Comparison of ENCODE assay signal across 20 cellular contexts in genomic region chrY:23198908-23199307, GRCh38. TPM values are rescaled to one million over a fixed set of nuclear protein-coding genes. Genes with fewer than 3 reads are reported as not detected.
"Had no signal": no experiment of that assay in that cellular context is flagged by ENCODE, and none has a peak within 500 bp of the region (broad histone marks: within the 10 kb centered on the region; RNA-seq: fewer than 3 reads in every experiment).

A gene with protein sequence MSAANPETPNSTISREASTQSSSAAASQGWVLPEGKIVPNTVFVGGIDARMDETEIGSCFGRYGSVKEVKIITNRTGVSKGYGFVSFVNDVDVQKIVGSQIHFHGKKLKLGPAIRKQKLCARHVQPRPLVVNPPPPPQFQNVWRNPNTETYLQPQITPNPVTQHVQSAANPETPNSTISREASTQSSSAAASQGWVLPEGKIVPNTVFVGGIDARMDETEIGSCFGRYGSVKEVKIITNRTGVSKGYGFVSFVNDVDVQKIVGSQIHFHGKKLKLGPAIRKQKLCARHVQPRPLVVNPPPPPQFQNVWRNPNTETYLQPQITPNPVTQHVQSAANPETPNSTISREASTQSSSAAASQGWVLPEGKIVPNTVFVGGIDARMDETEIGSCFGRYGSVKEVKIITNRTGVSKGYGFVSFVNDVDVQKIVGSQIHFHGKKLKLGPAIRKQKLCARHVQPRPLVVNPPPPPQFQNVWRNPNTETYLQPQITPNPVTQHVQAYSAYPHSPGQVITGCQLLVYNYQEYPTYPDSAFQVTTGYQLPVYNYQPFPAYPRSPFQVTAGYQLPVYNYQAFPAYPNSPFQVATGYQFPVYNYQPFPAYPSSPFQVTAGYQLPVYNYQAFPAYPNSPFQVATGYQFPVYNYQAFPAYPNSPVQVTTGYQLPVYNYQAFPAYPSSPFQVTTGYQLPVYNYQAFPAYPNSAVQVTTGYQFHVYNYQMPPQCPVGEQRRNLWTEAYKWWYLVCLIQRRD (minus strand): TSS chrY:23199008. CDS start chrY:23198800, 208 bp downstream.

RNA-seq across cellular contexts. Expression of the gene that starts here (rescaled TPM):
- total RNA-seq: activated naive CD4-positive, alpha-beta T cell treated with anti-CD3 and anti-CD28 coated beads for 36 hours; activated naive CD4-positive, alpha-beta T cell treated with anti-CD3 and anti-CD28 coated beads, Interleukin-2, amount 50 U/mL, for 72 hours; activated naive CD8-positive, alpha-beta T cell treated with anti-CD3 and anti-CD28 coated beads for 36 hours; activated naive CD8-positive, alpha-beta T cell treated with anti-CD3 and anti-CD28 coated beads, Interleukin-2, amount 10 ng/mL, durations not matched to agents 7 days and 5 days; activated T-cell treated with anti-CD3 and anti-CD28 coated beads, Interleukin-2, amount 50 U/mL, for 4 hours; activated T-cell treated with anti-CD3 and anti-CD28 coated beads, Interleukin-2, amount 50 U/mL, for 72 hours; activated T-helper 1 cell treated with anti-CD3 and anti-CD28 coated beads, Interleukin-12 subunit alpha, Interleukin-12 subunit beta, Interleukin-2, Interleukin-4 antibody, amounts not matched to agents 30 ng/mL and 10 ng/mL and 1 ng/mL, durations not matched to agents 14 hours and 24 hours and 36 hours; activated T-helper 17 cell treated with anti-CD3 and anti-CD28 coated beads, Interleukin-2, amount 50 U/mL, for 72 hours; activated T-helper 2 cell treated with anti-CD3 and anti-CD28 coated beads, Interferon-gamma antibody, Interleukin-2, Interleukin-4, amounts not matched to agents 10 μg/mL and 5 μg/mL and 100 μg/mL, durations not matched to agents 14 hours and 24 hours and 36 hours; adrenal gland; aorta; ascending aorta; astrocyte; body of pancreas; breast epithelium; bronchial epithelial cell; cardiac muscle cell; cardiac septum; cerebellum; chondrocyte had no signal
